Comparison of ENCODE assay signal across 8 cellular contexts in genomic region chr2:205776139-205776538, GRCh38.
DNase-seq lines count a peak whose midpoint lies in the region; ATAC-seq and TF ChIP-seq lines count a peak whose summit lies in the region.

No MANE protein-coding gene starts in this region.

- no peak for ATAC-seq in activated CD8-positive, alpha-beta T cell treated with anti-CD3 and anti-CD28 coated beads for 36 hours
- ATAC-seq in left ventricle myocardium superior (peak; percentile 79), HG03378 (IDR thresholded peaks at IDR 0.05; ENCODE audit: unreplicated experiment) (no peak)

- H3K4me1 Mint-ChIP-seq in activated CD8-positive, alpha-beta T cell treated with anti-CD3 and anti-CD28 coated beads for 36 hours (ENCODE audit: low read depth): peaks cover 6% of the 10 kb centered on the region

- H3K27me3 Mint-ChIP-seq in activated CD8-positive, alpha-beta T cell treated with anti-CD3 and anti-CD28 coated beads for 36 hours: peaks cover 11% of the 10 kb centered on the region

- DNase-seq in ACHN (peak; percentile 57), HUDEP-2 (lab: John Stamatoyannopoulos, UW; ENCODE audit: unreplicated experiment in 76 of 76) (peak in 51 of 76 experiments; percentile 1 to 73 (median 36)), left ventricle myocardium superior (peak; percentile 73), middle frontal gyrus (ENCODE audit: extremely low spot score, low spot score) (no peak)
- peak; percentile 68 for DNase-seq in activated CD8-positive, alpha-beta T cell treated with anti-CD3 and anti-CD28 coated beads for 36 hours
- peak; percentile 9 to 27 (median 22) for DNase-seq in stimulated activated CD4-positive, alpha-beta T cell treated with anti-CD3 and anti-CD28 coated beads, TNF-alpha, amount 100 ng/mL, for 48 hours (ENCODE audit: low read depth in 3 of 3)

- H3K36me3 Mint-ChIP-seq in activated CD8-positive, alpha-beta T cell treated with anti-CD3 and anti-CD28 coated beads for 36 hours (ENCODE audit: low read depth): no peaks in the 10 kb centered on the region

- H3K9me3 Mint-ChIP-seq in activated CD8-positive, alpha-beta T cell treated with anti-CD3 and anti-CD28 coated beads for 36 hours: no peaks in the 10 kb centered on the region

- no peak overlapping the region for H3K27ac Mint-ChIP-seq in activated CD8-positive, alpha-beta T cell treated with anti-CD3 and anti-CD28 coated beads for 36 hours

- in situ Hi-C loops in ACHN (cut with HindIII; ENCODE audit: low pct_ligation_motif_present, low pct_unique_long_range_greater_than_20kb, low sequenced_read_pairs): no loop called here

- intact Hi-C loops in activated CD8-positive, alpha-beta T cell treated with anti-CD3 and anti-CD28 coated beads for 36 hours (cut with micrococcal nuclease): loop anchor here (5.0 kb wide), 2 partner anchors 36 to 171 kb away; no protein-coding TSS in a partner anchor
- intact Hi-C loops in left ventricle myocardium superior (cut with micrococcal nuclease): no loop called here

- CTCF ChIA-PET in activated CD8-positive, alpha-beta T cell treated with anti-CD3 and anti-CD28 coated beads for 36 hours (lab: Charles Lee): interaction anchor here (1.0 to 3.9 kb wide), 10 partner anchors 8 to 172 kb away, joined by 3 to 20 read pairs (median 5); no protein-coding TSS in a partner anchor

- POLR2A ChIA-PET in activated CD8-positive, alpha-beta T cell treated with anti-CD3 and anti-CD28 coated beads for 36 hours (lab: Charles Lee): no interaction called here

- no peak overlapping the region for H3K4me3 Mint-ChIP-seq in activated CD8-positive, alpha-beta T cell treated with anti-CD3 and anti-CD28 coated beads for 36 hours

- peak; percentile 79 for TF ChIP-seq CTCF in GM12872 (IDR thresholded peaks at IDR 0.05; ENCODE audit: insufficient read depth, low read depth, low read length)
- peak; percentile 56 for TF ChIP-seq CTCF in activated CD8-positive, alpha-beta T cell treated with anti-CD3 and anti-CD28 coated beads for 36 hours (IDR thresholded peaks at IDR 0.05)
